In the genomic region with DNA sequence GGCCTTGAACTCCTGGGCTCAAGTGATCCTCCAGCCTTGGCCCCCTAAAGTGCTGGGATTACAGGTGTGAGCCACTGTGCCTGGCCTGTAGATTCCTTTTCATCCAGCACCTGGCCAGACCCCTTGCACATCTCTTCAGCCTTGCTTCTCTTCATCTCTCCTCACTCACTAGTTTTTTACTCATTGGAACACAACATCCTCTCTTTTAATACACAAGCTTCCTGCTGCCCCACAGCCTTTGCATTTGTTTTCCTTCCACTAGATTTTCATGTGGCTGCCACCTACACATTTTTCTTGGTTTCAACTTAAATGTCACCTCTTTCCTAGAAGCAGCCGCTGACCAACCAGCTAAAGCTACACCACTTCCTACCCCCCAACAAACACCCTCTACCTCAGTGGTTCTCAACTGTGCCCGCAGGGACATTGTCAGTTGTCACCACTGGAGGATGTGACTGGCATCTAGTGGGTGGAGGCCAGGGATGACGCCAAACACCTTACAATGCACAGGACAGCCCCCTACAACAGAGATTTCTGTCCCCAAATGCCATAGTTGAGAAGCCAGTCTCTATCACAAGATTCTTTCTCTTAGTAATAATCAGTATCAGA, we compare ENCODE assay signal across 11 cellular contexts. TPM values are rescaled to one million over a fixed set of nuclear protein-coding genes. Genes with fewer than 3 reads are reported as not detected.
DNase-seq lines count a peak whose midpoint lies in the region; ATAC-seq, FAIRE-seq and TF ChIP-seq lines count a peak whose summit lies in the region.
"Had no signal": no experiment of that assay in that cellular context is flagged by ENCODE, and none has a peak within 500 bp of the region (broad histone marks: within the 10 kb centered on the region; RNA-seq: fewer than 3 reads in every experiment).

No MANE protein-coding gene starts in this region.

- no peak overlapping the region for H2BK120ac ChIP-seq in H1 (replicated peaks; ENCODE audit: low read depth, low read length)

- FAIRE-seq in H1 (lab: Jason Lieb, UNC): no peak

- no peak overlapping the region for H2BK5ac ChIP-seq in H1 (ENCODE audit: low read depth, low read length)

- H3K9me3 ChIP-seq in H1 (ENCODE audit: insufficient read depth in 2 of 2, low read depth in 1 of 2, low read length in 1 of 2): no peaks in the 10 kb centered on the region

- no peak for TF ChIP-seq CTCF in H1 (IDR thresholded peaks at IDR 0.05; ENCODE audit: control extremely low read depth in 1 of 3, insufficient read depth in 1 of 3, low read depth in 1 of 3, low read length in 3 of 3)

- H3K18ac ChIP-seq in H1 (ENCODE audit: extremely low read depth, low read length): no peak overlapping the region

- no peak overlapping the region for H4K5ac ChIP-seq in H1 (ENCODE audit: insufficient read length, low read depth, low read length)

- 97% methylated on average over 3 of the region's 3 CpGs; no CpG with 5 or more reads in 1 of the 2 experiments for WGBS in H1 (ENCODE audit: extremely low coverage in 1 of 2, insufficient coverage in 1 of 2, insufficient read length in 1 of 2, insufficient replicate concordance in 2 of 2, low coverage in 1 of 2, low lambda C conversion rate in 2 of 2, missing lambda C conversion rate in 1 of 2), 2 experiments

- no peak overlapping the region for H2BK12ac ChIP-seq in H1 (ENCODE audit: low read depth, low read length)

- no peak for TF ChIP-seq EP300 in H1 (IDR thresholded peaks at IDR 0.05; ENCODE audit: borderline replicate concordance in 1 of 2, low read depth in 2 of 2, low read length in 2 of 2)

- no peak for TF ChIP-seq POLR2A in H1 (IDR thresholded peaks at IDR 0.05; ENCODE audit: control extremely low read depth in 1 of 2, low read depth in 2 of 2, low read length in 2 of 2)

- no peaks in the 10 kb centered on the region for H3K4me1 ChIP-seq in H1 (replicated peaks in 1 of 4; ENCODE audit: control insufficient read depth in 3 of 4, insufficient read depth in 4 of 4, low read length in 3 of 4)

- CTCF ChIA-PET in H1 (lab: Charles Lee; ENCODE audit: partially characterized antibody): interaction anchor here (0.8 to 1.7 kb wide), 4 partner anchors 67 to 189 kb away, joined by 3 to 4 read pairs (median 4); no protein-coding TSS in a partner anchor

- DNase-seq in activated CD4-positive, alpha-beta T cell treated with anti-CD3 and anti-CD28 coated beads, Interleukin-2, amount 50 U/mL, for 48 hours: peak; percentile 66 to 78
- DNase-seq in H1 (ENCODE audit: low read depth in 1 of 2, low spot score in 2 of 2): no peak
- peak; percentile 34 for DNase-seq in stimulated activated naive B cell treated with anti-CD40 and anti-IgM and Interleukin-4, amounts not matched to agents 10 μg/mL and 1 μg/mL and 100 μg/mL, for 72 hours
- no peak for DNase-seq in NCI-H2227 treated with DMSO at 0.1 percent for 48 hours (lab: John Stamatoyannopoulos, UW)
- DNase-seq in NCI-H510A treated with DMSO at 0.1 percent for 48 hours (lab: John Stamatoyannopoulos, UW): no peak
- DNase-seq: SIG-M5 had no signal

- no peak overlapping the region for H3K14ac ChIP-seq in H1 (ENCODE audit: insufficient read length)

- H2AFZ ChIP-seq in H1 (ENCODE audit: low read length): no peak overlapping the region

- no peak for TF ChIP-seq RAD21 in H1 (IDR thresholded peaks at IDR 0.05 in 1 of 2, conservative IDR thresholded peaks at IDR 0.05 in 1 of 2; ENCODE audit: low read depth in 2 of 2, low read length in 2 of 2)

- H4K8ac ChIP-seq in H1 (ENCODE audit: extremely low read depth, insufficient read depth, low read length): no peak overlapping the region

- no peaks in the 10 kb centered on the region for H3K36me3 Mint-ChIP-seq in stimulated activated naive B cell treated with anti-CD40 and anti-IgM and Interleukin-4, amounts not matched to agents 10 μg/mL and 1 μg/mL and 100 μg/mL, for 72 hours
- H3K36me3 Mint-ChIP-seq: IgD-negative memory B cell had no signal

- peak overlapping the region; percentile 5 for H3K4me3 Mint-ChIP-seq in stimulated activated naive B cell treated with anti-CD40 and anti-IgM and Interleukin-4, amounts not matched to agents 10 μg/mL and 1 μg/mL and 100 μg/mL, for 72 hours
- H3K4me3 Mint-ChIP-seq: dendritic cell treated with granulocyte-macrophage colony-stimulating factor and Interleukin-4, amounts not matched to agents 40 ng/mL and 50 ng/mL, for 4 days had no signal

- peak overlapping the region; percentile 35 for H4K91ac ChIP-seq in H1 (replicated peaks; ENCODE audit: insufficient read length, low read length)

- no peaks in the 10 kb centered on the region; a peak in 1 of 7 replicates for H3K27me3 ChIP-seq in H1 (replicated peaks in 1 of 4; ENCODE audit: control insufficient read depth in 3 of 4, extremely low read depth in 1 of 4, insufficient read depth in 3 of 4, low read length in 3 of 4)

- peaks cover 5% of the 10 kb centered on the region in 2 donors for H3K27me3 Mint-ChIP-seq in stimulated activated naive B cell treated with anti-CD40 and anti-IgM and Interleukin-4, amounts not matched to agents 10 μg/mL and 1 μg/mL and 100 μg/mL, for 72 hours

- no peaks in the 10 kb centered on the region for H3K79me2 ChIP-seq in H1 (ENCODE audit: control insufficient read depth in 1 of 2, insufficient read depth in 2 of 2, low read length in 2 of 2)

- H3K9ac ChIP-seq in H1 (replicated peaks in 1 of 4; ENCODE audit: extremely low read depth in 1 of 4, low read depth in 3 of 4, low read length in 3 of 4): no peak overlapping the region

- H3K4me3 ChIP-seq in H1 (ENCODE audit: extremely low read depth in 1 of 4, insufficient read depth in 2 of 4, low read depth in 3 of 4, low read length in 4 of 4): no peak overlapping the region

- peaks cover 7 to 14% of the 10 kb centered on the region in 2 donors for H3K4me1 Mint-ChIP-seq in stimulated activated naive B cell treated with anti-CD40 and anti-IgM and Interleukin-4, amounts not matched to agents 10 μg/mL and 1 μg/mL and 100 μg/mL, for 72 hours

- no peak overlapping the region for H2AK5ac ChIP-seq in H1 (ENCODE audit: low read depth, low read length)

- no peak overlapping the region for H3K4ac ChIP-seq in H1 (replicated peaks; ENCODE audit: insufficient read length, low read depth, low read length)

- H3K56ac ChIP-seq in H1 (replicated peaks; ENCODE audit: insufficient read length, low read depth, low read length): no peak overlapping the region

- H4K20me1 ChIP-seq in H1 (replicated peaks in 1 of 2; ENCODE audit: control insufficient read depth in 1 of 2, insufficient read depth in 2 of 2, low read length in 2 of 2): no peaks in the 10 kb centered on the region

- POLR2A ChIA-PET in H1 (lab: Charles Lee; ENCODE audit: partially characterized antibody): no interaction called here

- no peak overlapping the region for H2BK15ac ChIP-seq in H1 (ENCODE audit: low read length)

- no peak overlapping the region for H2BK20ac ChIP-seq in H1 (ENCODE audit: low read length)

- no peaks in the 10 kb centered on the region for H3K9me3 Mint-ChIP-seq in stimulated activated naive B cell treated with anti-CD40 and anti-IgM and Interleukin-4, amounts not matched to agents 10 μg/mL and 1 μg/mL and 100 μg/mL, for 72 hours
- H3K9me3 Mint-ChIP-seq: dendritic cell treated with granulocyte-macrophage colony-stimulating factor and Interleukin-4, amounts not matched to agents 40 ng/mL and 50 ng/mL, for 4 days; IgD-negative memory B cell had no signal

- H3K27ac ChIP-seq in H1 (ENCODE audit: low read depth, low read length): no peak overlapping the region

- no peaks in the 10 kb centered on the region for H3K79me1 ChIP-seq in H1 (ENCODE audit: low read depth, low read length)

- no peak overlapping the region for H3K4me2 ChIP-seq in H1 (ENCODE audit: insufficient read depth in 1 of 2, low read depth in 2 of 2, low read length in 2 of 2)

- H3K36me3 ChIP-seq in H1 (ENCODE audit: control insufficient read depth in 2 of 4, insufficient read depth in 4 of 4, low read length in 3 of 4): no peaks in the 10 kb centered on the region

- ATAC-seq in GM21723 (IDR thresholded peaks at IDR 0.05; ENCODE audit: unreplicated experiment): peak; percentile 38
- ATAC-seq in stimulated activated naive B cell treated with anti-CD40 and anti-IgM and Interleukin-4, amounts not matched to agents 10 μg/mL and 1 μg/mL and 100 μg/mL, for 72 hours (replicated peaks): peak; percentile 89 to 91
- no peak for ATAC-seq in HG03175 (IDR thresholded peaks at IDR 0.05; ENCODE audit: unreplicated experiment)
- no peak for ATAC-seq in GM18519 (IDR thresholded peaks at IDR 0.05; ENCODE audit: low FRiP score, unreplicated experiment)

- H3K23me2 ChIP-seq in H1 (ENCODE audit: low read depth, low read length): peaks cover 1% of the 10 kb centered on the region; the same call in 1 of the 2 replicates

- no peak overlapping the region for H3K23ac ChIP-seq in H1 (ENCODE audit: insufficient read length)

- H3K27ac Mint-ChIP-seq in stimulated activated naive B cell treated with anti-CD40 and anti-IgM and Interleukin-4, amounts not matched to agents 10 μg/mL and 1 μg/mL and 100 μg/mL, for 72 hours: no peak overlapping the region
- H3K27ac Mint-ChIP-seq: dendritic cell treated with granulocyte-macrophage colony-stimulating factor and Interleukin-4, amounts not matched to agents 40 ng/mL and 50 ng/mL, for 4 days; IgD-negative memory B cell had no signal

TF ChIP-seq in H1, 55 proteins besides CTCF, POLR2A, EP300 and RAD21 (continues in another document):
- no peak for TF ChIP-seq KDM4A (IDR thresholded peaks at IDR 0.05; ENCODE audit: low read depth, low read length, severe bottlenecking)
- no peak for TF ChIP-seq GTF2F1 (IDR thresholded peaks at IDR 0.05; ENCODE audit: borderline replicate concordance, low read depth, low read length)
- TF ChIP-seq ASH2L (IDR thresholded peaks at IDR 0.05; ENCODE audit: low read length): no peak
- TF ChIP-seq, protein P1, sequence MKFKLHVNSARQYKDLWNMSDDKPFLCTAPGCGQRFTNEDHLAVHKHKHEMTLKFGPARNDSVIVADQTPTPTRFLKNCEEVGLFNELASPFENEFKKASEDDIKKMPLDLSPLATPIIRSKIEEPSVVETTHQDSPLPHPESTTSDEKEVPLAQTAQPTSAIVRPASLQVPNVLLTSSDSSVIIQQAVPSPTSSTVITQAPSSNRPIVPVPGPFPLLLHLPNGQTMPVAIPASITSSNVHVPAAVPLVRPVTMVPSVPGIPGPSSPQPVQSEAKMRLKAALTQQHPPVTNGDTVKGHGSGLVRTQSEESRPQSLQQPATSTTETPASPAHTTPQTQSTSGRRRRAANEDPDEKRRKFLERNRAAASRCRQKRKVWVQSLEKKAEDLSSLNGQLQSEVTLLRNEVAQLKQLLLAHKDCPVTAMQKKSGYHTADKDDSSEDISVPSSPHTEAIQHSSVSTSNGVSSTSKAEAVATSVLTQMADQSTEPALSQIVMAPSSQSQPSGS (IDR thresholded peaks at IDR 0.05; ENCODE audit: low read length): no peak

RNA-seq across cellular contexts. Expression of a gene that starts 33.7 kb away (rescaled TPM):
- not detected in 2 replicates for total RNA-seq in H1 (2021; fragmentation: NEBNext Ultra II Directional; extraction: Animal tissue kit (Norgen Biotek cat#: 25700))
- polyA plus RNA-seq in H1 (2011; rRNA removed): not detected in 2 replicates
- not detected for polyA plus RNA-seq in H1 (2011; cell fraction: cytosol; rRNA removed)
- polyA plus RNA-seq in H1 (2011; cell fraction: nucleus; rRNA removed): not detected
- not detected in 4 replicates for polyA plus RNA-seq in H1 (2012, experiment 1 of 2)
- polyA plus RNA-seq in H1 (2012, experiment 2 of 2): not detected
- 0.04 TPM for polyA plus RNA-seq in H1 (2013, experiment 1 of 2)
- 0.04 TPM for polyA plus RNA-seq in H1 (2013, experiment 2 of 2)
- polyA minus RNA-seq in H1 (2011; rRNA and poly(A)+ RNA removed): not detected in 2 replicates
- not detected for polyA minus RNA-seq in H1 (2011; cell fraction: cytosol; rRNA and poly(A)+ RNA removed)
- polyA minus RNA-seq in H1 (2011; cell fraction: nucleus; rRNA and poly(A)+ RNA removed): not detected
- polyA plus RNA-seq: IgD-negative memory B cell had no signal

Comparison
In these comparisons a context has a peak if more than half of its experiments do, and no peak if none do; other contexts are left out.
1. ATAC-seq: peak in GM21723 (single experiment) and stimulated activated naive B cell treated with anti-CD40 and anti-IgM and Interleukin-4, amounts not matched to agents 10 μg/mL and 1 μg/mL and 100 μg/mL, for 72 hours (2 of 2); none in HG03175 (single experiment) and GM18519 (single experiment).
2. DNase-seq: peak in activated CD4-positive, alpha-beta T cell treated with anti-CD3 and anti-CD28 coated beads, Interleukin-2, amount 50 U/mL, for 48 hours (2 of 2) and stimulated activated naive B cell treated with anti-CD40 and anti-IgM and Interleukin-4, amounts not matched to agents 10 μg/mL and 1 μg/mL and 100 μg/mL, for 72 hours (single experiment); none in H1 (0 of 2), NCI-H2227 treated with DMSO at 0.1 percent for 48 hours (single experiment) and NCI-H510A treated with DMSO at 0.1 percent for 48 hours (single experiment).